ENCODE assay signal across 1 cellular context in genomic region chr16:1296688-1297412, GRCh38.
TF ChIP-seq lines count a peak whose summit lies in the region.

No MANE protein-coding gene starts in this region.

TF ChIP-seq in SK-N-SH, 30 proteins besides CTCF, POLR2A, EP300 and RAD21 (continued from another document):
- TF ChIP-seq FOSL2 (IDR thresholded peaks at IDR 0.05; ENCODE audit: borderline replicate concordance, low read depth): peak; percentile 79
- peak; percentile 42; the same call in 1 of the 2 replicates for TF ChIP-seq ELF1 (IDR thresholded peaks at IDR 0.05)
TF ChIP-seq in SK-N-SH: peak in this region for 6.
